ENCODE assay signal across 1 cellular context in the genomic region with DNA sequence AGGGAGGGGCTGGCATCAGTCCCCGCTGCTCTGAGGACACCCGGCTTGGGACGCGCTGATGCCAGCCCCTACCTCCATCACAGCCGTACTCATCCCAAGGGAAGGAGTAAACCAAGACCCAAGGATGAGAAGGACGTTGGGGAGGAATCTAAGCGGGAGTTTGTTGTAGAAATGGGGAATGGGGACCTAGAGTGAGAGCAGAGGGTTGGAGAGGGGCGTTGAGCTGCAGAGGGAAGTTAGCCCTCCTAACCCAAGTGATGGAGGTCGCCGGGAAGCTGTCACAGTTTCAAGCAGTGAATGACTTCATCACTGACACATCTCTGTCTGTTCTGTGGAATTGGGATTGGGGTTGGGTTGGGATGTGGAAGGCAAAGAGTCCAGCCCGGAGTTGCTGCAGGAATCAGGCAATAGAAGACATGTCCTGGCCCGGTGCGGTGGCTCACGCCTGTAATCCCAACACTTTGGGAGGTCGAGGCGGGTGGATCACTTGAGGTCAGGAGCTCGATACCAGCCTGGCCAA.
A peak's percentile ranks its signal among the peaks of the same experiment; 100 is the strongest.
TF ChIP-seq lines count a peak whose summit lies in the region.

No MANE protein-coding gene starts in this region.

TF ChIP-seq in HepG2, 621 proteins besides CTCF, POLR2A, EP300 and RAD21 (continued from another document):
- TF ChIP-seq, protein P1, sequence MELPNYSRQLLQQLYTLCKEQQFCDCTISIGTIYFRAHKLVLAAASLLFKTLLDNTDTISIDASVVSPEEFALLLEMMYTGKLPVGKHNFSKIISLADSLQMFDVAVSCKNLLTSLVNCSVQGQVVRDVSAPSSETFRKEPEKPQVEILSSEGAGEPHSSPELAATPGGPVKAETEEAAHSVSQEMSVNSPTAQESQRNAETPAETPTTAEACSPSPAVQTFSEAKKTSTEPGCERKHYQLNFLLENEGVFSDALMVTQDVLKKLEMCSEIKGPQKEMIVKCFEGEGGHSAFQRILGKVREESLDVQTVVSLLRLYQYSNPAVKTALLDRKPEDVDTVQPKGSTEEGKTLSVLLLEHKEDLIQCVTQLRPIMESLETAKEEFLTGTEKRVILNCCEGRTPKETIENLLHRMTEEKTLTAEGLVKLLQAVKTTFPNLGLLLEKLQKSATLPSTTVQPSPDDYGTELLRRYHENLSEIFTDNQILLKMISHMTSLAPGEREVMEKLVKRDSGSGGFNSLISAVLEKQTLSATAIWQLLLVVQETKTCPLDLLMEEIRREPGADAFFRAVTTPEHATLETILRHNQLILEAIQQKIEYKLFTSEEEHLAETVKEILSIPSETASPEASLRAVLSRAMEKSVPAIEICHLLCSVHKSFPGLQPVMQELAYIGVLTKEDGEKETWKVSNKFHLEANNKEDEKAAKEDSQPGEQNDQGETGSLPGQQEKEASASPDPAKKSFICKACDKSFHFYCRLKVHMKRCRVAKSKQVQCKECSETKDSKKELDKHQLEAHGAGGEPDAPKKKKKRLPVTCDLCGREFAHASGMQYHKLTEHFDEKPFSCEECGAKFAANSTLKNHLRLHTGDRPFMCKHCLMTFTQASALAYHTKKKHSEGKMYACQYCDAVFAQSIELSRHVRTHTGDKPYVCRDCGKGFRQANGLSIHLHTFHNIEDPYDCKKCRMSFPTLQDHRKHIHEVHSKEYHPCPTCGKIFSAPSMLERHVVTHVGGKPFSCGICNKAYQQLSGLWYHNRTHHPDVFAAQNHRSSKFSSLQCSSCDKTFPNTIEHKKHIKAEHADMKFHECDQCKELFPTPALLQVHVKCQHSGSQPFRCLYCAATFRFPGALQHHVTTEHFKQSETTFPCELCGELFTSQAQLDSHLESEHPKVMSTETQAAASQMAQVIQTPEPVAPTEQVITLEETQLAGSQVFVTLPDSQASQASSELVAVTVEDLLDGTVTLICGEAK (IDR thresholded peaks at IDR 0.05) = no peak
- TF ChIP-seq, protein P1 (CRISPR knock-in tag; IDR thresholded peaks at IDR 0.05) = no peak
- TF ChIP-seq ZNF614 (CRISPR knock-in tag; IDR thresholded peaks at IDR 0.05; ENCODE audit: borderline replicate concordance) = 0 out of 2 replicates have a peak, but pooled peaks have one; percentile 16
- TF ChIP-seq CHD4 (IDR thresholded peaks at IDR 0.05; ENCODE audit: borderline replicate concordance, low read length) = no peak
- no peak for TF ChIP-seq GTF2F1 (IDR thresholded peaks at IDR 0.05; ENCODE audit: low read length)
- no peak for TF ChIP-seq GABPA (IDR thresholded peaks at IDR 0.05; ENCODE audit: low read depth, low read length)
- no peak for TF ChIP-seq GABPA (CRISPR knock-in tag; IDR thresholded peaks at IDR 0.05; ENCODE audit: low read depth)
- no peak for TF ChIP-seq PRMT3 (CRISPR knock-in tag; IDR thresholded peaks at IDR 0.05; ENCODE audit: borderline replicate concordance, low read depth)
- TF ChIP-seq, protein P2, sequence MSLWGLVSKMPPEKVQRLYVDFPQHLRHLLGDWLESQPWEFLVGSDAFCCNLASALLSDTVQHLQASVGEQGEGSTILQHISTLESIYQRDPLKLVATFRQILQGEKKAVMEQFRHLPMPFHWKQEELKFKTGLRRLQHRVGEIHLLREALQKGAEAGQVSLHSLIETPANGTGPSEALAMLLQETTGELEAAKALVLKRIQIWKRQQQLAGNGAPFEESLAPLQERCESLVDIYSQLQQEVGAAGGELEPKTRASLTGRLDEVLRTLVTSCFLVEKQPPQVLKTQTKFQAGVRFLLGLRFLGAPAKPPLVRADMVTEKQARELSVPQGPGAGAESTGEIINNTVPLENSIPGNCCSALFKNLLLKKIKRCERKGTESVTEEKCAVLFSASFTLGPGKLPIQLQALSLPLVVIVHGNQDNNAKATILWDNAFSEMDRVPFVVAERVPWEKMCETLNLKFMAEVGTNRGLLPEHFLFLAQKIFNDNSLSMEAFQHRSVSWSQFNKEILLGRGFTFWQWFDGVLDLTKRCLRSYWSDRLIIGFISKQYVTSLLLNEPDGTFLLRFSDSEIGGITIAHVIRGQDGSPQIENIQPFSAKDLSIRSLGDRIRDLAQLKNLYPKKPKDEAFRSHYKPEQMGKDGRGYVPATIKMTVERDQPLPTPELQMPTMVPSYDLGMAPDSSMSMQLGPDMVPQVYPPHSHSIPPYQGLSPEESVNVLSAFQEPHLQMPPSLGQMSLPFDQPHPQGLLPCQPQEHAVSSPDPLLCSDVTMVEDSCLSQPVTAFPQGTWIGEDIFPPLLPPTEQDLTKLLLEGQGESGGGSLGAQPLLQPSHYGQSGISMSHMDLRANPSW (CRISPR knock-in tag; IDR thresholded peaks at IDR 0.05; ENCODE audit: borderline replicate concordance) = no peak
- TF ChIP-seq ZNF562 (CRISPR knock-in tag; IDR thresholded peaks at IDR 0.05; ENCODE audit: borderline replicate concordance) = no peak
- TF ChIP-seq, protein P3, sequence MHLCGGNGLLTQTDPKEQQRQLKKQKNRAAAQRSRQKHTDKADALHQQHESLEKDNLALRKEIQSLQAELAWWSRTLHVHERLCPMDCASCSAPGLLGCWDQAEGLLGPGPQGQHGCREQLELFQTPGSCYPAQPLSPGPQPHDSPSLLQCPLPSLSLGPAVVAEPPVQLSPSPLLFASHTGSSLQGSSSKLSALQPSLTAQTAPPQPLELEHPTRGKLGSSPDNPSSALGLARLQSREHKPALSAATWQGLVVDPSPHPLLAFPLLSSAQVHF (CRISPR knock-in tag; IDR thresholded peaks at IDR 0.05) = no peak
- TF ChIP-seq CREM (IDR thresholded peaks at IDR 0.05) = no peak
- TF ChIP-seq CREM (CRISPR knock-in tag; IDR thresholded peaks at IDR 0.05) = no peak
- no peak for TF ChIP-seq SP1 (IDR thresholded peaks at IDR 0.05)
- TF ChIP-seq SP1 (CRISPR knock-in tag; IDR thresholded peaks at IDR 0.05) = 0 out of 2 replicates have a peak, but pooled peaks have one; percentile 16
- no peak for TF ChIP-seq NFE2L2 (IDR thresholded peaks at IDR 0.05; ENCODE audit: low read length)
- TF ChIP-seq ZNF737 (CRISPR knock-in tag; IDR thresholded peaks at IDR 0.05; ENCODE audit: borderline replicate concordance) = 0 out of 2 replicates have a peak, but pooled peaks have one; percentile 3
- TF ChIP-seq ZBTB8A (CRISPR knock-in tag; IDR thresholded peaks at IDR 0.05; ENCODE audit: borderline replicate concordance, low read depth) = no peak
- TF ChIP-seq ZIK1 (CRISPR knock-in tag; IDR thresholded peaks at IDR 0.05; ENCODE audit: borderline replicate concordance, low read depth) = 0 out of 2 replicates have a peak, but pooled peaks have one; percentile 55
- TF ChIP-seq, protein P4, sequence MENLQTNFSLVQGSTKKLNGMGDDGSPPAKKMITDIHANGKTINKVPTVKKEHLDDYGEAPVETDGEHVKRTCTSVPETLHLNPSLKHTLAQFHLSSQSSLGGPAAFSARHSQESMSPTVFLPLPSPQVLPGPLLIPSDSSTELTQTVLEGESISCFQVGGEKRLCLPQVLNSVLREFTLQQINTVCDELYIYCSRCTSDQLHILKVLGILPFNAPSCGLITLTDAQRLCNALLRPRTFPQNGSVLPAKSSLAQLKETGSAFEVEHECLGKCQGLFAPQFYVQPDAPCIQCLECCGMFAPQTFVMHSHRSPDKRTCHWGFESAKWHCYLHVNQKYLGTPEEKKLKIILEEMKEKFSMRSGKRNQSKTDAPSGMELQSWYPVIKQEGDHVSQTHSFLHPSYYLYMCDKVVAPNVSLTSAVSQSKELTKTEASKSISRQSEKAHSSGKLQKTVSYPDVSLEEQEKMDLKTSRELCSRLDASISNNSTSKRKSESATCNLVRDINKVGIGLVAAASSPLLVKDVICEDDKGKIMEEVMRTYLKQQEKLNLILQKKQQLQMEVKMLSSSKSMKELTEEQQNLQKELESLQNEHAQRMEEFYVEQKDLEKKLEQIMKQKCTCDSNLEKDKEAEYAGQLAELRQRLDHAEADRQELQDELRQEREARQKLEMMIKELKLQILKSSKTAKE (CRISPR knock-in tag; IDR thresholded peaks at IDR 0.05; ENCODE audit: borderline replicate concordance) = no peak
- TF ChIP-seq, protein P5, sequence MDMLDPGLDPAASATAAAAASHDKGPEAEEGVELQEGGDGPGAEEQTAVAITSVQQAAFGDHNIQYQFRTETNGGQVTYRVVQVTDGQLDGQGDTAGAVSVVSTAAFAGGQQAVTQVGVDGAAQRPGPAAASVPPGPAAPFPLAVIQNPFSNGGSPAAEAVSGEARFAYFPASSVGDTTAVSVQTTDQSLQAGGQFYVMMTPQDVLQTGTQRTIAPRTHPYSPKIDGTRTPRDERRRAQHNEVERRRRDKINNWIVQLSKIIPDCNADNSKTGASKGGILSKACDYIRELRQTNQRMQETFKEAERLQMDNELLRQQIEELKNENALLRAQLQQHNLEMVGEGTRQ (IDR thresholded peaks at IDR 0.05; ENCODE audit: low read depth, low read length) = no peak
- TF ChIP-seq, protein P5 (CRISPR knock-in tag; IDR thresholded peaks at IDR 0.05; ENCODE audit: borderline replicate concordance) = no peak
- TF ChIP-seq, protein P6, sequence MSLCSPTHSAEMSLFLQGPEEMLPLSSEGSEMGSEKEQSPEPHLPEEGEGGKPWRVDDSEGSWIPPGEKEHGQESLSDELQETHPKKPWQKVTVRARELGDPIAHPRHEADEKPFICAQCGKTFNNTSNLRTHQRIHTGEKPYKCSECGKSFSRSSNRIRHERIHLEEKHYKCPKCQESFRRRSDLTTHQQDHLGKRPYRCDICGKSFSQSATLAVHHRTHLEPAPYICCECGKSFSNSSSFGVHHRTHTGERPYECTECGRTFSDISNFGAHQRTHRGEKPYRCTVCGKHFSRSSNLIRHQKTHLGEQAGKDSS (CRISPR knock-in tag; IDR thresholded peaks at IDR 0.05; ENCODE audit: borderline replicate concordance, low read depth) = 0 out of 2 replicates have a peak, but pooled peaks have one; percentile 13
- TF ChIP-seq, protein P7, sequence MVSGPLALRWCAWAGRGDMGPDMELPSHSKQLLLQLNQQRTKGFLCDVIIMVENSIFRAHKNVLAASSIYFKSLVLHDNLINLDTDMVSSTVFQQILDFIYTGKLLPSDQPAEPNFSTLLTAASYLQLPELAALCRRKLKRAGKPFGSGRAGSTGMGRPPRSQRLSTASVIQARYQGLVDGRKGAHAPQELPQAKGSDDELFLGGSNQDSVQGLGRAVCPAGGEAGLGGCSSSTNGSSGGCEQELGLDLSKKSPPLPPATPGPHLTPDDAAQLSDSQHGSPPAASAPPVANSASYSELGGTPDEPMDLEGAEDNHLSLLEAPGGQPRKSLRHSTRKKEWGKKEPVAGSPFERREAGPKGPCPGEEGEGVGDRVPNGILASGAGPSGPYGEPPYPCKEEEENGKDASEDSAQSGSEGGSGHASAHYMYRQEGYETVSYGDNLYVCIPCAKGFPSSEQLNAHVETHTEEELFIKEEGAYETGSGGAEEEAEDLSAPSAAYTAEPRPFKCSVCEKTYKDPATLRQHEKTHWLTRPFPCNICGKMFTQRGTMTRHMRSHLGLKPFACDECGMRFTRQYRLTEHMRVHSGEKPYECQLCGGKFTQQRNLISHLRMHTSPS (CRISPR knock-in tag; IDR thresholded peaks at IDR 0.05; ENCODE audit: low read depth) = no peak
- no peak for TF ChIP-seq YY1 (IDR thresholded peaks at IDR 0.05; ENCODE audit: insufficient read depth, insufficient replicate concordance, low read depth, low read length)
- no peak for TF ChIP-seq PLRG1 (conservative IDR thresholded peaks at IDR 0.05)
- TF ChIP-seq, protein P8, sequence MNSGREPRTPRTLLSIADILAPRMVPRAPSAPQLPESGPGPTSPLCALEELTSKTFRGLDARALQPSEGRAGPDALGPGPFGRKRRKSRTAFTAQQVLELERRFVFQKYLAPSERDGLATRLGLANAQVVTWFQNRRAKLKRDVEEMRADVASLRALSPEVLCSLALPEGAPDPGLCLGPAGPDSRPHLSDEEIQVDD (CRISPR knock-in tag; IDR thresholded peaks at IDR 0.05; ENCODE audit: borderline replicate concordance) = no peak
